16 cellular contexts compared by ENCODE assay signal in the genomic region with DNA sequence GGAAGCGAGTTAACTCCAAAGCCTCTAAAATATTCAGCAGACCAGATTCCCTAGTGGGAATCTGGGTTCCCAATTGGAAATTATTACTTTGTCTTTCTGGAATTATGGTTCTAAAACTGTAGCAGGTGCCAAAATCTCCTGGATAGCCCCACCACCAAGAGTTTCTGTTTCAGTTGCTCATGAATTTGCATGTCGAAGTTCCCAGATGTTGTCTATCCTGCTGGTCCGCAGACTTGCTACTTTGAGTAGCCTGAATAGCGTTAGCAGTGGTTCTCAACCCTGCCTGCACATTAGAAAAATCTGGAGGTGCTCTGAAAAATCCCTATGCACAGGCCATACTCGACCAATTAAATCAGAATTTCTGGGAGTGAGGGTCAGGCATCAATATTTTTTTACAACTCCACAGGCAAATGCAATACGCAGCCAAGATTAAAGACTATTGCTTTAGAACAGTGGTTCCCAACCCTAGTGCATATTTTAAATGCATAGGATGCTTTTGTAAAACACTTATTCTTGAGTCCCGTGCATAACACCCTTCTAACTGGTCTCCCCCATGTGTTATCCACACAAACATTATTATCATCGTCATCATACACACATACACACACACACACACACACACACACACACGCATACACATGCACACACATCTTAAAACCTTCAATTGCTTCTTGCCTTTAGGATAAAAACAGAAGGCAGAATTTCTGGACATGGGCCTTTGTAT.
DNase-seq lines count a peak whose midpoint lies in the region; ATAC-seq and TF ChIP-seq lines count a peak whose summit lies in the region.
"Had no signal": no experiment of that assay in that cellular context is flagged by ENCODE, and none has a peak within 500 bp of the region (broad histone marks: within the 10 kb centered on the region; RNA-seq: fewer than 3 reads in every experiment).

No MANE protein-coding gene starts in this region.

- no peak for TF ChIP-seq CTCF in heart right ventricle (IDR thresholded peaks at IDR 0.05)
- no peak for TF ChIP-seq CTCF in right atrium auricular region (IDR thresholded peaks at IDR 0.05)
- TF ChIP-seq CTCF in chondrocyte (IDR thresholded peaks at IDR 0.05), result no peak
- no peak for TF ChIP-seq CTCF in mesothelial cell of epicardium (IDR thresholded peaks at IDR 0.05; ENCODE audit: unreplicated experiment)
- no peak for TF ChIP-seq CTCF in vagina (IDR thresholded peaks at IDR 0.05)
- no peak for TF ChIP-seq CTCF in upper lobe of right lung (IDR thresholded peaks at IDR 0.05)

- TF ChIP-seq POLR2A in vagina (IDR thresholded peaks at IDR 0.05), result no peak

- H3K9me3 ChIP-seq in heart right ventricle (no peaks in the 10 kb centered on the region), right atrium auricular region (no peaks in the 10 kb centered on the region), vagina (no peaks in the 10 kb centered on the region), upper lobe of right lung (no peaks in the 10 kb centered on the region)
- H3K9me3 ChIP-seq: mucosa of descending colon, suprapubic skin had no signal

- peak overlapping the region in 9 of 10 donors; percentile 31 to 78 (median 66) for H3K27ac ChIP-seq in heart right ventricle
- peak overlapping the region in 1 of 2 donors; percentile 27 for H3K27ac ChIP-seq in right atrium auricular region
- peak overlapping the region; percentile 42 for H3K27ac ChIP-seq in vagina
- H3K27ac ChIP-seq in upper lobe of right lung, result no peak overlapping the region
- H3K27ac ChIP-seq: cardiac muscle cell, suprapubic skin, VCaP had no signal

- intact Hi-C loops in heart right ventricle (cut with DNase I), result no loop called here
- intact Hi-C loops in vagina (cut with DNase I), result no loop called here
- intact Hi-C loops in upper lobe of right lung (cut with DNase I), result no loop called here

- 56 to 62% methylated on average over 9 of the region's 9 CpGs for WGBS in heart right ventricle, 2 donors

- peak overlapping the region in 3 of 10 donors; percentile 5 to 15 (median 9) for H3K4me3 ChIP-seq in heart right ventricle
- no peak overlapping the region for H3K4me3 ChIP-seq in right atrium auricular region
- H3K4me3 ChIP-seq in vagina, result no peak overlapping the region
- no peak overlapping the region for H3K4me3 ChIP-seq in upper lobe of right lung
- H3K4me3 ChIP-seq: cardiac muscle cell, mucosa of descending colon, suprapubic skin had no signal

- no peaks in the 10 kb centered on the region for H3K27me3 ChIP-seq in heart right ventricle
- no peaks in the 10 kb centered on the region for H3K27me3 ChIP-seq in right atrium auricular region
- no peaks in the 10 kb centered on the region for H3K27me3 ChIP-seq in vagina
- no peaks in the 10 kb centered on the region for H3K27me3 ChIP-seq in upper lobe of right lung
- H3K27me3 ChIP-seq: cardiac muscle cell, suprapubic skin had no signal

- H3K36me3 Mint-ChIP-seq in chondrocyte (ENCODE audit: low read depth), result no peaks in the 10 kb centered on the region
- no peaks in the 10 kb centered on the region for H3K36me3 Mint-ChIP-seq in mesothelial cell of epicardium
- H3K36me3 Mint-ChIP-seq in natural killer cell treated with Interleukin-12 subunit alpha and Interleukin-12 subunit beta and Interleukin-15 and Interleukin-18, amount 100 ng/mL, for 72 hours, result no peaks in the 10 kb centered on the region

- H3K27me3 Mint-ChIP-seq in chondrocyte (ENCODE audit: low read depth) (no peaks in the 10 kb centered on the region), mesothelial cell of epicardium (ENCODE audit: low read depth) (no peaks in the 10 kb centered on the region)
- peaks cover 9 to 14% of the 10 kb centered on the region in 2 donors for H3K27me3 Mint-ChIP-seq in natural killer cell treated with Interleukin-12 subunit alpha and Interleukin-12 subunit beta and Interleukin-15 and Interleukin-18, amount 100 ng/mL, for 72 hours

- H3K4me3 Mint-ChIP-seq in chondrocyte (ENCODE audit: unreplicated experiment), result no peak overlapping the region
- H3K4me3 Mint-ChIP-seq in mesothelial cell of epicardium, result no peak overlapping the region
- no peak overlapping the region for H3K4me3 Mint-ChIP-seq in natural killer cell treated with Interleukin-12 subunit alpha and Interleukin-12 subunit beta and Interleukin-15 and Interleukin-18, amount 100 ng/mL, for 72 hours

- ATAC-seq in heart right ventricle (peak in 7 of 8 donors; percentile 5 to 69 (median 49)), upper lobe of right lung (no peak)
- ATAC-seq in natural killer cell treated with Interleukin-12 subunit alpha and Interleukin-12 subunit beta and Interleukin-15 and Interleukin-18, amount 100 ng/mL, for 72 hours, result no peak
- ATAC-seq: esophagus mucosa, mucosa of descending colon had no signal

- peak overlapping the region; percentile 99 for H3K27ac Mint-ChIP-seq in chondrocyte (ENCODE audit: unreplicated experiment)
- H3K27ac Mint-ChIP-seq in mesothelial cell of epicardium, result peak overlapping the region; percentile 87
- H3K27ac Mint-ChIP-seq in natural killer cell treated with Interleukin-12 subunit alpha and Interleukin-12 subunit beta and Interleukin-15 and Interleukin-18, amount 100 ng/mL, for 72 hours, result no peak overlapping the region

- no peak for DNase-seq in heart right ventricle
- no peak for DNase-seq in right atrium auricular region (ENCODE audit: low spot score)
- DNase-seq in chondrocyte (ENCODE audit: low spot score), result no peak
- DNase-seq in mesothelial cell of epicardium (ENCODE audit: low spot score in 2 of 2, unreplicated experiment in 2 of 2), result no peak
- DNase-seq in vagina (ENCODE audit: extremely low spot score in 2 of 2), result no peak
- no peak for DNase-seq in natural killer cell treated with Interleukin-12 subunit alpha and Interleukin-12 subunit beta and Interleukin-15 and Interleukin-18, amount 100 ng/mL, for 72 hours (ENCODE audit: low spot score)
- DNase-seq in epidermal melanocyte (ENCODE audit: insufficient read length, low spot score), result no peak
- DNase-seq in upper lobe of right lung, result no peak
- DNase-seq: activated CD4-positive, alpha-beta T cell treated with anti-CD3 and anti-CD28 coated beads, Interleukin-2, amount 50 U/mL, for 1 hour; glutamatergic neuron; mucosa of descending colon; NCI-H748 treated with DMSO at 0.1 percent for 48 hours had no signal

- H3K9me3 Mint-ChIP-seq in chondrocyte (ENCODE audit: low read depth) (no peaks in the 10 kb centered on the region), mesothelial cell of epicardium (no peaks in the 10 kb centered on the region)
- no peaks in the 10 kb centered on the region for H3K9me3 Mint-ChIP-seq in natural killer cell treated with Interleukin-12 subunit alpha and Interleukin-12 subunit beta and Interleukin-15 and Interleukin-18, amount 100 ng/mL, for 72 hours

- H3K36me3 ChIP-seq in heart right ventricle, result no peaks in the 10 kb centered on the region
- H3K36me3 ChIP-seq in right atrium auricular region, result no peaks in the 10 kb centered on the region
- no peaks in the 10 kb centered on the region for H3K36me3 ChIP-seq in vagina
- no peaks in the 10 kb centered on the region for H3K36me3 ChIP-seq in upper lobe of right lung
- H3K36me3 ChIP-seq: cardiac muscle cell, suprapubic skin had no signal

- H3K4me1 Mint-ChIP-seq in chondrocyte (ENCODE audit: low read depth) (peaks cover 42% of the 10 kb centered on the region), mesothelial cell of epicardium (peaks cover 29% of the 10 kb centered on the region)
- no peaks in the 10 kb centered on the region for H3K4me1 Mint-ChIP-seq in natural killer cell treated with Interleukin-12 subunit alpha and Interleukin-12 subunit beta and Interleukin-15 and Interleukin-18, amount 100 ng/mL, for 72 hours (ENCODE audit: low read depth in 2 of 2)

- H3K4me1 ChIP-seq in heart right ventricle, result peaks cover 0 to 37% (median 23%) of the 10 kb centered on the region in 9 donors
- peaks cover 0 to 10% of the 10 kb centered on the region in 2 donors for H3K4me1 ChIP-seq in right atrium auricular region
- peaks cover 31% of the 10 kb centered on the region for H3K4me1 ChIP-seq in vagina
- H3K4me1 ChIP-seq in upper lobe of right lung, result peaks cover 5% of the 10 kb centered on the region

Comparison
In these comparisons a context has a peak if more than half of its experiments do, and no peak if none do; other contexts are left out.
1. ATAC-seq: peak in heart right ventricle (7 of 8); none in natural killer cell treated with Interleukin-12 subunit alpha and Interleukin-12 subunit beta and Interleukin-15 and Interleukin-18, amount 100 ng/mL, for 72 hours (0 of 2) and upper lobe of right lung (single experiment).
2. H3K27ac Mint-ChIP-seq: peak in chondrocyte (single experiment) and mesothelial cell of epicardium (single experiment); none in natural killer cell treated with Interleukin-12 subunit alpha and Interleukin-12 subunit beta and Interleukin-15 and Interleukin-18, amount 100 ng/mL, for 72 hours (0 of 2).